In genomic region chr3:16059700-16060357, GRCh38 we compare ENCODE assay signal across 12 cellular contexts.
A peak's percentile ranks its signal among the peaks of the same experiment; 100 is the strongest.
DNase-seq lines count a peak whose midpoint lies in the region; ATAC-seq, FAIRE-seq and TF ChIP-seq lines count a peak whose summit lies in the region.
"Had no signal": no experiment of that assay in that cellular context is flagged by ENCODE, and none has a peak within 500 bp of the region (broad histone marks: within the 10 kb centered on the region; RNA-seq: fewer than 3 reads in every experiment).

No MANE protein-coding gene starts in this region.

- TF ChIP-seq POLR2A in H1 (IDR thresholded peaks at IDR 0.05; ENCODE audit: control extremely low read depth in 1 of 2, low read depth in 2 of 2, low read length in 2 of 2): no peak

- H3K79me1 ChIP-seq in H1 (ENCODE audit: low read depth, low read length): no peaks in the 10 kb centered on the region

- no peak overlapping the region for H3K56ac ChIP-seq in H1 (replicated peaks; ENCODE audit: insufficient read length, low read depth, low read length)

- no peak for TF ChIP-seq EP300 in H1 (IDR thresholded peaks at IDR 0.05; ENCODE audit: borderline replicate concordance in 1 of 2, low read depth in 2 of 2, low read length in 2 of 2)

- CTCF ChIA-PET in H1 (lab: Charles Lee; ENCODE audit: partially characterized antibody): interaction anchor here (0.7 to 4.2 kb wide), 6 partner anchors 9 to 225 kb away, joined by 3 to 30 read pairs (median 4); no protein-coding TSS in a partner anchor

- H3K4me1 ChIP-seq in RWPE2 (ENCODE audit: insufficient read depth, poor library complexity, severe bottlenecking) (peaks cover 41% of the 10 kb centered on the region), H1 (replicated peaks in 1 of 4; ENCODE audit: control insufficient read depth in 3 of 4, insufficient read depth in 4 of 4, low read length in 3 of 4) (no peaks in the 10 kb centered on the region), mucosa of rectum (ENCODE audit: control insufficient read depth in 2 of 2, insufficient read depth in 2 of 2, low read length in 2 of 2) (no peaks in the 10 kb centered on the region), thymus (ENCODE audit: control insufficient read depth, insufficient read depth, low read length) (no peaks in the 10 kb centered on the region)

- TF ChIP-seq CTCF in RWPE2 (IDR thresholded peaks at IDR 0.05; ENCODE audit: poor library complexity, severe bottlenecking) (no peak), H1 (IDR thresholded peaks at IDR 0.05; ENCODE audit: control extremely low read depth in 1 of 3, insufficient read depth in 1 of 3, low read depth in 1 of 3, low read length in 3 of 3) (no peak)

- H3K27me3 ChIP-seq in RWPE2 (ENCODE audit: insufficient read depth, poor library complexity, severe bottlenecking): no peaks in the 10 kb centered on the region
- no peaks in the 10 kb centered on the region for H3K27me3 ChIP-seq in H1 (replicated peaks in 1 of 4; ENCODE audit: control insufficient read depth in 3 of 4, extremely low read depth in 1 of 4, insufficient read depth in 3 of 4, low read length in 3 of 4)
- no peaks in the 10 kb centered on the region for H3K27me3 ChIP-seq in mucosa of rectum (ENCODE audit: control insufficient read depth in 2 of 2, insufficient read depth in 2 of 2, low read length in 2 of 2)
- H3K27me3 ChIP-seq in thymus (ENCODE audit: control insufficient read depth, insufficient read depth): no peaks in the 10 kb centered on the region

- H3K36me3 ChIP-seq in RWPE2 (ENCODE audit: low read depth) (no peaks in the 10 kb centered on the region), H1 (ENCODE audit: control insufficient read depth in 2 of 4, insufficient read depth in 4 of 4, low read length in 3 of 4) (no peaks in the 10 kb centered on the region), mucosa of rectum (ENCODE audit: control insufficient read depth in 2 of 2, insufficient read depth in 2 of 2, low read length in 2 of 2) (no peaks in the 10 kb centered on the region), thymus (ENCODE audit: control insufficient read depth, insufficient read depth) (no peaks in the 10 kb centered on the region)

- no peak overlapping the region for H3K9ac ChIP-seq in H1 (replicated peaks in 1 of 4; ENCODE audit: extremely low read depth in 1 of 4, low read depth in 3 of 4, low read length in 3 of 4)
- no peak overlapping the region for H3K9ac ChIP-seq in mucosa of rectum (ENCODE audit: low read depth in 1 of 2, low read length in 2 of 2)

- H3K9me3 ChIP-seq in RWPE2 (ENCODE audit: severe bottlenecking) (no peaks in the 10 kb centered on the region), H1 (ENCODE audit: insufficient read depth in 2 of 2, low read depth in 1 of 2, low read length in 1 of 2) (no peaks in the 10 kb centered on the region), mucosa of rectum (ENCODE audit: control insufficient read depth in 2 of 2, low read length in 2 of 2) (no peaks in the 10 kb centered on the region), thymus (ENCODE audit: control insufficient read depth) (no peaks in the 10 kb centered on the region)

- no peaks in the 10 kb centered on the region for H3K23me2 ChIP-seq in H1 (ENCODE audit: low read depth, low read length)

- no peak overlapping the region for H2BK15ac ChIP-seq in H1 (ENCODE audit: low read length)

- H3K4me3 ChIP-seq in RWPE2 (ENCODE audit: severe bottlenecking) (no peak overlapping the region), H1 (ENCODE audit: extremely low read depth in 1 of 4, insufficient read depth in 2 of 4, low read depth in 3 of 4, low read length in 4 of 4) (no peak overlapping the region), mucosa of rectum (ENCODE audit: low read length in 2 of 2) (no peak overlapping the region), thymus (ENCODE audit: low read length) (no peak overlapping the region)

- no peak overlapping the region for H4K91ac ChIP-seq in H1 (replicated peaks; ENCODE audit: insufficient read length, low read length)

- WGBS in H1 (ENCODE audit: extremely low coverage in 1 of 2, insufficient coverage in 1 of 2, insufficient read length in 1 of 2, insufficient replicate concordance in 2 of 2, low coverage in 1 of 2, low lambda C conversion rate in 2 of 2, missing lambda C conversion rate in 1 of 2), 2 experiments: 59% methylated on average over 3 of the region's 3 CpGs; no CpG with 5 or more reads in 1 of the 2 experiments
- 74% methylated on average over 3 of the region's 3 CpGs for WGBS in thymus

- POLR2A ChIA-PET in H1 (lab: Charles Lee; ENCODE audit: partially characterized antibody): interaction anchor here (0.7 kb wide), 1 partner anchor 47 kb away, joined by 3 read pairs; no protein-coding TSS in a partner anchor

- no peak overlapping the region for H4K8ac ChIP-seq in H1 (ENCODE audit: extremely low read depth, insufficient read depth, low read length)

- no peak overlapping the region for H2BK5ac ChIP-seq in H1 (ENCODE audit: low read depth, low read length)

- TF ChIP-seq RAD21 in H1 (IDR thresholded peaks at IDR 0.05 in 1 of 2, conservative IDR thresholded peaks at IDR 0.05 in 1 of 2; ENCODE audit: low read depth in 2 of 2, low read length in 2 of 2): no peak

- H4K20me1 ChIP-seq in H1 (replicated peaks in 1 of 2; ENCODE audit: control insufficient read depth in 1 of 2, insufficient read depth in 2 of 2, low read length in 2 of 2): no peaks in the 10 kb centered on the region

- H2BK20ac ChIP-seq in H1 (ENCODE audit: low read length): no peak overlapping the region

- H3K23ac ChIP-seq in H1 (ENCODE audit: insufficient read length): no peak overlapping the region

- no peak overlapping the region for H4K5ac ChIP-seq in H1 (ENCODE audit: insufficient read length, low read depth, low read length)

- no peak overlapping the region for H3K4ac ChIP-seq in H1 (replicated peaks; ENCODE audit: insufficient read length, low read depth, low read length)

- H2BK120ac ChIP-seq in H1 (replicated peaks; ENCODE audit: low read depth, low read length): no peak overlapping the region

- no peaks in the 10 kb centered on the region for H3K79me2 ChIP-seq in H1 (ENCODE audit: control insufficient read depth in 1 of 2, insufficient read depth in 2 of 2, low read length in 2 of 2)

- no peak overlapping the region for H3K14ac ChIP-seq in H1 (ENCODE audit: insufficient read length)

- no peak overlapping the region for H3K4me2 ChIP-seq in H1 (ENCODE audit: insufficient read depth in 1 of 2, low read depth in 2 of 2, low read length in 2 of 2)

- H3K27ac ChIP-seq in RWPE2 (ENCODE audit: poor library complexity, severe bottlenecking): peak overlapping the region; percentile 96
- H3K27ac ChIP-seq in H1 (ENCODE audit: low read depth, low read length): no peak overlapping the region
- H3K27ac ChIP-seq in mucosa of rectum (ENCODE audit: low read depth in 2 of 2, low read length in 2 of 2): peak overlapping the region; percentile 45 to 70
- H3K27ac ChIP-seq in thymus (ENCODE audit: low read depth): peak overlapping the region; percentile 79

- no peak for DNase-seq in RWPE2 (ENCODE audit: low spot score)
- no peak for DNase-seq in H1 (ENCODE audit: low read depth in 1 of 2, low spot score in 2 of 2)
- no peak for DNase-seq in stimulated activated CD4-positive, alpha-beta T cell treated with anti-CD3 and anti-CD28 coated beads, Interleukin-4, amount 100 ng/mL, for 4 hours
- DNase-seq: KG1; stimulated activated CD4-positive, alpha-beta T cell treated with anti-CD3 and anti-CD28 coated beads, Interleukin-12 subunit alpha, Interleukin-12 subunit beta, amount 100 ng/mL, for 4 hours had no signal

- H2AK5ac ChIP-seq in H1 (ENCODE audit: low read depth, low read length): no peak overlapping the region

- H3K18ac ChIP-seq in H1 (ENCODE audit: extremely low read depth, low read length): no peak overlapping the region

- peak overlapping the region; percentile 63; the same call in 1 of the 2 replicates for H2AFZ ChIP-seq in H1 (ENCODE audit: low read length)

- FAIRE-seq in H1 (lab: Jason Lieb, UNC): no peak
- FAIRE-seq: bronchial epithelial cell, RCC 7860 had no signal

- H2BK12ac ChIP-seq in H1 (ENCODE audit: low read depth, low read length): 0 out of 2 replicates have a peak overlapping the region, but pooled peaks have one; percentile 2

- ATAC-seq in RWPE2 (ENCODE audit: low read depth): peak; percentile 36; the same call in 2 of the 3 replicates
- ATAC-seq in HG03442 (IDR thresholded peaks at IDR 0.05; ENCODE audit: unreplicated experiment): no peak
- no peak for ATAC-seq in GM18870 (IDR thresholded peaks at IDR 0.05; ENCODE audit: unreplicated experiment)
- no peak for ATAC-seq in GM21390 (IDR thresholded peaks at IDR 0.05; ENCODE audit: unreplicated experiment)

TF ChIP-seq in H1, 55 proteins besides CTCF, POLR2A, EP300 and RAD21 (continues in another document):
- TF ChIP-seq SIN3A (conservative IDR thresholded peaks at IDR 0.05 in 1 of 2, IDR thresholded peaks at IDR 0.05 in 1 of 2; ENCODE audit: low read depth in 1 of 2, low read length in 2 of 2) (no peak), EGR1 (IDR thresholded peaks at IDR 0.05; ENCODE audit: borderline replicate concordance, low read depth, low read length) (no peak), RNF2 (IDR thresholded peaks at IDR 0.05; ENCODE audit: borderline replicate concordance, low read depth, low read length, missing control alignments, poor library complexity, severe bottlenecking) (no peak), YY1 (IDR thresholded peaks at IDR 0.05; ENCODE audit: low read depth, low read length) (no peak)
